ENCODE assay signal across 10 cellular contexts in the genomic region with DNA sequence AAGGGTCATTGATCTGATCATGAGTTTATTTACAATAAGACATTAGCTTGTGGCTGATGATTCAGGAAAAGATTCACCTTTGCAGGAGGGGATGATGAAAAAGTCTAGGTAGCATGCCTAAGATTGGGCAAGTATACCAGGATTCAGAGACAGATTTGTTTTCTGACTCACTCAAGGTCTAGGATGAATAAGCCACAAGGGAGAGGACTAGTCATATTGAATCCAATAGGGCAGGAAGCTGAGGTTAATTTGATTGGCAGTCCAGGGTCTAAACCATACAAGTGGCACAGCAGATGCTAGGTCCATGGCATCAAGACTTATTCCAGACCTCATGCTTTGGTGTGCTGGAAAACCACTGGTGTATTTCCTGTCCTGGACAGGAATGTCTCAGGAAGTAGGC.
DNase-seq lines count a peak whose midpoint lies in the region; ATAC-seq and TF ChIP-seq lines count a peak whose summit lies in the region.
"Had no signal": no experiment of that assay in that cellular context is flagged by ENCODE, and none has a peak within 500 bp of the region (broad histone marks: within the 10 kb centered on the region; RNA-seq: fewer than 3 reads in every experiment).

No MANE protein-coding gene starts in this region.

- no peak overlapping the region for H3K4me3 ChIP-seq in AG10803 (ENCODE audit: low read length)

- no peak for TF ChIP-seq CTCF in AG10803 (conservative IDR thresholded peaks at IDR 0.05; ENCODE audit: low read length)

- ATAC-seq in GM21390 (IDR thresholded peaks at IDR 0.05; ENCODE audit: unreplicated experiment) (peak; percentile 81), HG03103 (IDR thresholded peaks at IDR 0.05; ENCODE audit: low read depth, unreplicated experiment) (peak; percentile 74)

- DNase-seq in AG10803 (ENCODE audit: low read depth) (peak; percentile 58), amniotic epithelial cell (ENCODE audit: low read depth) (peak; percentile 86), NCI-H146 treated with DMSO at 0.1 percent for 48 hours (lab: John Stamatoyannopoulos, UW; ENCODE audit: unreplicated experiment) (no peak), NCI-H748 treated with DMSO at 0.1 percent for 48 hours (lab: John Stamatoyannopoulos, UW) (no peak), SKM-1 treated with dmso at 0.1 percent for 144 hours (lab: John Stamatoyannopoulos, UW; ENCODE audit: unreplicated experiment) (no peak), NCI-H1417 treated with DMSO at 0.1 percent for 48 hours (lab: John Stamatoyannopoulos, UW) (no peak)
- DNase-seq: activated B cell treated with CpG ODN at 0.5 μM for 24 hours; stimulated activated CD4-positive, alpha-beta T cell treated with anti-CD3 and anti-CD28 coated beads, Interleukin-1b, Interleukin-23, amount 100 ng/mL, for 48 hours had no signal

Comparison
In these comparisons a context has a peak if more than half of its experiments do, and no peak if none do; other contexts are left out.
1. DNase-seq: peak in AG10803 (single experiment) and amniotic epithelial cell (single experiment); none in NCI-H146 treated with DMSO at 0.1 percent for 48 hours (single experiment), NCI-H748 treated with DMSO at 0.1 percent for 48 hours (single experiment), SKM-1 treated with dmso at 0.1 percent for 144 hours (single experiment) and NCI-H1417 treated with DMSO at 0.1 percent for 48 hours (single experiment).